Comparison of ENCODE assay signal across 12 cellular contexts in genomic region chr1:29256979-29257804, GRCh38. TPM values are rescaled to one million over a fixed set of nuclear protein-coding genes. Genes with fewer than 3 reads are reported as not detected.
DNase-seq lines count a peak whose midpoint lies in the region; ATAC-seq and TF ChIP-seq lines count a peak whose summit lies in the region.
"Had no signal": no experiment of that assay in that cellular context is flagged by ENCODE, and none has a peak within 500 bp of the region (broad histone marks: within the 10 kb centered on the region; RNA-seq: fewer than 3 reads in every experiment).

No MANE protein-coding gene starts in this region.

- H3K9me3 ChIP-seq in HEK293 (ENCODE audit: control insufficient read depth, insufficient read depth, low read depth, low read length) (no peaks in the 10 kb centered on the region), iPS-15b (ENCODE audit: control insufficient read depth, insufficient read depth, low read length) (no peaks in the 10 kb centered on the region), gastrocnemius medialis (no peaks in the 10 kb centered on the region)

- H3K4me1 ChIP-seq in HEK293 (ENCODE audit: control insufficient read depth, insufficient read depth, low read length) (peaks cover 9% of the 10 kb centered on the region), iPS-15b (ENCODE audit: control insufficient read depth, insufficient read depth, low read length) (peaks cover 18% of the 10 kb centered on the region), gastrocnemius medialis (peaks cover 0 to 8% of the 10 kb centered on the region in 2 donors)

- DNase-seq in ACHN: peak; percentile 13
- DNase-seq in RPMI8226: peak; percentile 25
- no peak for DNase-seq in ureter (ENCODE audit: low spot score)
- no peak for DNase-seq in HFFc6
- DNase-seq in gastrocnemius medialis: no peak
- no peak for DNase-seq in NCI-H1048 (lab: John Stamatoyannopoulos, UW)
- DNase-seq: CD8-positive, alpha-beta T cell; Kasumi-1 had no signal

- H3K27ac ChIP-seq in HEK293 (ENCODE audit: extremely low read depth, low read depth, low read length) (no peak overlapping the region), gastrocnemius medialis (no peak overlapping the region)

- H3K4me3 Mint-ChIP-seq in HFFc6: no peak overlapping the region
- H3K4me3 Mint-ChIP-seq: CD8-positive, alpha-beta T cell; stimulated activated naive CD8-positive, alpha-beta T cell treated with anti-CD3 and anti-CD28 coated beads, Interleukin-15, Interleukin-2, amounts not matched to agents 100 ng/mL and 50 ng/mL, for 24 hours had no signal

- intact Hi-C loops in gastrocnemius medialis (cut with DNase I; ENCODE audit: low total_unique reads): no loop called here

- no peak for TF ChIP-seq POLR2A in gastrocnemius medialis (IDR thresholded peaks at IDR 0.05)

- no peaks in the 10 kb centered on the region; the same call in 1 of the 2 replicates for H3K4me1 Mint-ChIP-seq in HFFc6 (ENCODE audit: low read depth)

- H3K27ac Mint-ChIP-seq in HFFc6: no peak overlapping the region
- H3K27ac Mint-ChIP-seq: CD8-positive, alpha-beta T cell; stimulated activated naive CD8-positive, alpha-beta T cell treated with anti-CD3 and anti-CD28 coated beads, Interleukin-15, Interleukin-2, amounts not matched to agents 100 ng/mL and 50 ng/mL, for 24 hours had no signal

- peaks cover 35% of the 10 kb centered on the region for H3K27me3 ChIP-seq in iPS-15b (ENCODE audit: control insufficient read depth, insufficient read depth, low read length)
- no peaks in the 10 kb centered on the region for H3K27me3 ChIP-seq in gastrocnemius medialis

- H3K27me3 Mint-ChIP-seq in HFFc6 (ENCODE audit: insufficient read depth): no peaks in the 10 kb centered on the region; the same call in none of the 2 replicates

- in situ Hi-C loops in ACHN (cut with HindIII; ENCODE audit: low pct_ligation_motif_present, low pct_unique_long_range_greater_than_20kb, low sequenced_read_pairs): no loop called here
- in situ Hi-C loops in gastrocnemius medialis (cut with MboI; ENCODE audit: low sequenced_read_pairs in 4 of 4): loop anchor here in 2 of 4 donors (25.0 kb wide), 2 partner anchors 1105 to 1430 kb away; no protein-coding TSS in a partner anchor

- CTCF ChIA-PET in HEK293 (lab: Yijun Ruan, JAX): interaction anchor here (0.6 to 1.0 kb wide), 4 partner anchors 17 to 985 kb away, joined by 3 read pairs; no protein-coding TSS in a partner anchor

- H3K36me3 ChIP-seq in HEK293 (ENCODE audit: control insufficient read depth in 2 of 2, insufficient read depth in 1 of 2, low read length in 2 of 2) (peaks cover 0 to 31% of the 10 kb centered on the region in 2 experiments; a peak in 2 of 3 replicates), iPS-15b (ENCODE audit: control insufficient read depth, insufficient read depth, low read length) (no peaks in the 10 kb centered on the region), gastrocnemius medialis (no peaks in the 10 kb centered on the region)

- H3K9ac ChIP-seq in iPS-15b (ENCODE audit: low read depth, low read length): no peak overlapping the region

- no peaks in the 10 kb centered on the region for H3K36me3 Mint-ChIP-seq in HFFc6 (ENCODE audit: low read depth)
- H3K36me3 Mint-ChIP-seq: CD8-positive, alpha-beta T cell had no signal

- no peak for ATAC-seq in gastrocnemius medialis
- ATAC-seq: CD8-positive, alpha-beta T cell; left lobe of liver had no signal

- H3K9me3 Mint-ChIP-seq in HFFc6: no peaks in the 10 kb centered on the region
- H3K9me3 Mint-ChIP-seq: CD8-positive, alpha-beta T cell; stimulated activated naive CD8-positive, alpha-beta T cell treated with anti-CD3 and anti-CD28 coated beads, Interleukin-15, Interleukin-2, amounts not matched to agents 100 ng/mL and 50 ng/mL, for 24 hours had no signal

- no peak for TF ChIP-seq CTCF in HEK293 (tag by site-specific recombination; IDR thresholded peaks at IDR 0.05)
- TF ChIP-seq CTCF in HFFc6 (IDR thresholded peaks at IDR 0.05): no peak
- no peak for TF ChIP-seq CTCF in gastrocnemius medialis (IDR thresholded peaks at IDR 0.05 in 4 of 5, conservative IDR thresholded peaks at IDR 0.05 in 1 of 5)

- no peak overlapping the region for H3K4me3 ChIP-seq in HEK293 (ENCODE audit: low read depth, low read length)
- H3K4me3 ChIP-seq in iPS-15b (ENCODE audit: low read depth, low read length): peak overlapping the region; percentile 8
- H3K4me3 ChIP-seq in gastrocnemius medialis: no peak overlapping the region

- POLR2A ChIA-PET in HEK293 (lab: Yijun Ruan, JAX): interaction anchor here (0.6 to 1.4 kb wide), 4 partner anchors 18 to 745 kb away, joined by 3 to 5 read pairs (median 3); partner anchors contain the start of gene PTPRU

TF ChIP-seq in HEK293, 187 proteins besides CTCF, POLR2A, EP300 and RAD21 (continues in another document):
- peak; percentile 52 for TF ChIP-seq ZNF341 (tag by site-specific recombination; IDR thresholded peaks at IDR 0.05; ENCODE audit: low read depth)
- TF ChIP-seq ZNF174 (tag by site-specific recombination; IDR thresholded peaks at IDR 0.05): no peak
- TF ChIP-seq ZNF639 (tag by site-specific recombination; IDR thresholded peaks at IDR 0.05): no peak
- TF ChIP-seq HIC1 (tag by site-specific recombination; IDR thresholded peaks at IDR 0.05): peak; percentile 72; the same call in 1 of the 2 replicates
- no peak for TF ChIP-seq ZNF514 (tag by site-specific recombination; IDR thresholded peaks at IDR 0.05)
- TF ChIP-seq ZNF214 (tag by site-specific recombination; IDR thresholded peaks at IDR 0.05; ENCODE audit: borderline replicate concordance): no peak
- TF ChIP-seq GLIS2 (tag by site-specific recombination; IDR thresholded peaks at IDR 0.05): peak; percentile 81
- no peak for TF ChIP-seq ZNF202 (tag by site-specific recombination; IDR thresholded peaks at IDR 0.05; ENCODE audit: borderline replicate concordance)
- TF ChIP-seq ZNF704 (tag by site-specific recombination; IDR thresholded peaks at IDR 0.05): no peak
- peak; percentile 61 for TF ChIP-seq ZFHX2 (tag by site-specific recombination; conservative IDR thresholded peaks at IDR 0.05)
- peak; percentile 67; the same call in 1 of the 2 replicates for TF ChIP-seq ZNF600 (tag by site-specific recombination; IDR thresholded peaks at IDR 0.05)
- TF ChIP-seq ZBTB48 (tag by site-specific recombination; IDR thresholded peaks at IDR 0.05): no peak
- TF ChIP-seq ZNF18 (tag by site-specific recombination; IDR thresholded peaks at IDR 0.05): peak; percentile 20; the same call in 1 of the 2 replicates

RNA-seq across cellular contexts. Expression of gene PTPRU, which starts 20.9 kb away (rescaled TPM):
- total RNA-seq in ureter (100 TPM), gastrocnemius medialis (10 to 100 TPM; 11.4 to 59.4 (median 35.3) TPM)
- 1 to 10 TPM; 5.6 to 8.1 (median 7.0) TPM for total RNA-seq in HFFc6 (2021; fragmentation: NEBNext Ultra II Directional; extraction: Animal tissue kit (Norgen Biotek cat#: 25700))

RNA-seq across cellular contexts. Expression of gene MECR, which starts 26.5 kb away (rescaled TPM):
- 49.0 TPM for total RNA-seq in ureter
- 10 to 100 TPM; 20.5 to 27.1 (median 21.9) TPM for total RNA-seq in HFFc6 (2021; fragmentation: NEBNext Ultra II Directional; extraction: Animal tissue kit (Norgen Biotek cat#: 25700))
- 10 to 100 TPM; 21.9 to 29.8 (median 26.6) TPM for total RNA-seq in gastrocnemius medialis

Comparison
In these comparisons a context has a peak if more than half of its experiments do, and no peak if none do; other contexts are left out.
1. DNase-seq: peak in ACHN (single experiment) and RPMI8226 (single experiment); none in ureter (single experiment), HFFc6 (single experiment), gastrocnemius medialis (0 of 2) and NCI-H1048 (single experiment).